In genomic region chr1:118185083-118185899, GRCh38 we compare ENCODE assay signal across 8 cellular contexts. TPM values are rescaled to one million over a fixed set of nuclear protein-coding genes. Genes with fewer than 3 reads are reported as not detected.
A peak's percentile ranks its signal among the peaks of the same experiment; 100 is the strongest.
DNase-seq lines count a peak whose midpoint lies in the region; ATAC-seq, FAIRE-seq and TF ChIP-seq lines count a peak whose summit lies in the region.

TSS of gene SPAG17 (minus strand) at chr1:118185228. CDS start at chr1:118185157, 71 bp downstream.

- no peaks in the 10 kb centered on the region for H4K20me1 ChIP-seq in MM.1S (ENCODE audit: insufficient read depth, low read length)

- FAIRE-seq in GM12892 (lab: Jason Lieb, UNC) = no peak

- H3K4me1 ChIP-seq in foreskin keratinocyte (no peaks in the 10 kb centered on the region), neuron (ENCODE audit: insufficient read depth, low read length) (peaks cover 8% of the 10 kb centered on the region), MM.1S (ENCODE audit: low read length) (no peaks in the 10 kb centered on the region)

- H3K36me3 ChIP-seq in neuron (ENCODE audit: insufficient read depth, low read length) (no peaks in the 10 kb centered on the region), MM.1S (replicated peaks; ENCODE audit: insufficient read depth, low read length) (no peaks in the 10 kb centered on the region)

- H3K27me3 Mint-ChIP-seq in stimulated activated naive CD8-positive, alpha-beta T cell treated with anti-CD3 and anti-CD28 coated beads, Interleukin-15, amount 100 ng/mL, for 72 hours = peaks cover 25% of the 10 kb centered on the region
- H3K27me3 Mint-ChIP-seq in T-helper 1 cell treated with Interleukin-12 subunit alpha and Interleukin-12 subunit beta and Interleukin-4 antibody, amounts not matched to agents 30 μg/mL and 1 μg/mL, for 36 hours (ENCODE audit: low read depth) = peaks cover 3% of the 10 kb centered on the region

- H3K79me2 ChIP-seq in MM.1S (ENCODE audit: low read length) = no peaks in the 10 kb centered on the region

- peak; percentile 8 for DNase-seq in stimulated activated naive CD8-positive, alpha-beta T cell treated with anti-CD3 and anti-CD28 coated beads, Interleukin-15, Interleukin-2, amounts not matched to agents 100 U/mL and 50 U/mL, for 24 hours
- DNase-seq in stimulated activated naive CD8-positive, alpha-beta T cell treated with anti-CD3 and anti-CD28 coated beads, Interleukin-15, amount 100 ng/mL, for 72 hours = no peak
- DNase-seq in foreskin keratinocyte (peak; percentile 50 to 76), GM12892 (ENCODE audit: insufficient read length) (no peak), MM.1S (no peak)
- DNase-seq in activated CD4-positive, CD25-positive, alpha-beta regulatory T cell treated with anti-CD3 and anti-CD28 coated beads, Interleukin-2, amount 50 U/mL, for 72 hours = no peak

- H3K36me3 Mint-ChIP-seq in T-helper 1 cell treated with Interleukin-12 subunit alpha and Interleukin-12 subunit beta and Interleukin-4 antibody, amounts not matched to agents 30 μg/mL and 1 μg/mL, for 36 hours (ENCODE audit: low read depth) = no peaks in the 10 kb centered on the region

- H3K27ac ChIP-seq in foreskin keratinocyte (peak within 1 kb of the TSS; percentile 20), MM.1S (ENCODE audit: low read length) (no peak within 1 kb of the TSS)

- no peaks in the 10 kb centered on the region for H3K9me2 ChIP-seq in MM.1S (replicated peaks; ENCODE audit: insufficient read depth, low read length)

- no peak within 1 kb of the TSS for H3K4me2 ChIP-seq in MM.1S (ENCODE audit: low read depth, low read length)

- no peaks in the 10 kb centered on the region for H3K9me3 ChIP-seq in neuron (ENCODE audit: low read length)
- no peaks in the 10 kb centered on the region for H3K9me3 ChIP-seq in MM.1S (replicated peaks; ENCODE audit: insufficient read depth, low read length)

- peaks cover 8 to 15% of the 10 kb centered on the region in 2 donors for H3K9me3 Mint-ChIP-seq in stimulated activated naive CD8-positive, alpha-beta T cell treated with anti-CD3 and anti-CD28 coated beads, Interleukin-15, amount 100 ng/mL, for 72 hours
- H3K9me3 Mint-ChIP-seq in T-helper 1 cell treated with Interleukin-12 subunit alpha and Interleukin-12 subunit beta and Interleukin-4 antibody, amounts not matched to agents 30 μg/mL and 1 μg/mL, for 36 hours = peaks cover 14% of the 10 kb centered on the region

- no peak for TF ChIP-seq POLR2A in GM12892 (IDR thresholded peaks at IDR 0.05; ENCODE audit: low read depth, low read length)

- H3K9ac ChIP-seq in MM.1S (ENCODE audit: low read length) = no peak within 1 kb of the TSS

- H3K4me3 Mint-ChIP-seq in stimulated activated naive CD8-positive, alpha-beta T cell treated with anti-CD3 and anti-CD28 coated beads, Interleukin-15, amount 100 ng/mL, for 72 hours = peak within 1 kb of the TSS in 1 of 2 donors; percentile 46
- H3K4me3 Mint-ChIP-seq in T-helper 1 cell treated with Interleukin-12 subunit alpha and Interleukin-12 subunit beta and Interleukin-4 antibody, amounts not matched to agents 30 μg/mL and 1 μg/mL, for 36 hours = peak within 1 kb of the TSS; percentile 33

- H3F3A ChIP-seq in MM.1S (ENCODE audit: insufficient read depth, low read length) = no peaks in the 10 kb centered on the region

- TF ChIP-seq CTCF in foreskin keratinocyte (conservative IDR thresholded peaks at IDR 0.05) = peak; percentile 55
- TF ChIP-seq CTCF in MM.1S (IDR thresholded peaks at IDR 0.05; ENCODE audit: low read length) = no peak

- H3K27ac Mint-ChIP-seq in stimulated activated naive CD8-positive, alpha-beta T cell treated with anti-CD3 and anti-CD28 coated beads, Interleukin-15, amount 100 ng/mL, for 72 hours = peak within 1 kb of the TSS in 1 of 2 donors; percentile 12
- no peak within 1 kb of the TSS for H3K27ac Mint-ChIP-seq in T-helper 1 cell treated with Interleukin-12 subunit alpha and Interleukin-12 subunit beta and Interleukin-4 antibody, amounts not matched to agents 30 μg/mL and 1 μg/mL, for 36 hours

- peak within 1 kb of the TSS; percentile 97 for H2AFZ ChIP-seq in neuron (ENCODE audit: low read depth, low read length)
- H2AFZ ChIP-seq in MM.1S (ENCODE audit: low read length) = no peak within 1 kb of the TSS

- ATAC-seq in stimulated activated naive CD8-positive, alpha-beta T cell treated with anti-CD3 and anti-CD28 coated beads, Interleukin-15, Interleukin-2, amounts not matched to agents 100 U/mL and 50 U/mL, for 24 hours = no peak
- no peak for ATAC-seq in stimulated activated naive CD8-positive, alpha-beta T cell treated with anti-CD3 and anti-CD28 coated beads, Interleukin-15, amount 100 ng/mL, for 72 hours
- ATAC-seq in foreskin keratinocyte = peak; percentile 90

- H3K27me3 ChIP-seq in foreskin keratinocyte (no peaks in the 10 kb centered on the region), neuron (ENCODE audit: insufficient read depth, low read length) (no peaks in the 10 kb centered on the region), MM.1S (replicated peaks; ENCODE audit: insufficient read depth, low read length) (no peaks in the 10 kb centered on the region)

- H3K4me3 ChIP-seq in neuron (ENCODE audit: low read length) (peak within 1 kb of the TSS; percentile 53), MM.1S (ENCODE audit: low read length) (no peak within 1 kb of the TSS)

- H3K4me1 Mint-ChIP-seq in stimulated activated naive CD8-positive, alpha-beta T cell treated with anti-CD3 and anti-CD28 coated beads, Interleukin-15, amount 100 ng/mL, for 72 hours = peaks cover 14% of the 10 kb centered on the region
- H3K4me1 Mint-ChIP-seq in T-helper 1 cell treated with Interleukin-12 subunit alpha and Interleukin-12 subunit beta and Interleukin-4 antibody, amounts not matched to agents 30 μg/mL and 1 μg/mL, for 36 hours (ENCODE audit: low read depth) = no peaks in the 10 kb centered on the region

RNA-seq across cellular contexts. Expression of gene SPAG17, which starts in this region (rescaled TPM):
- 0.10 and 0.39 TPM in 2 replicates for total RNA-seq in foreskin keratinocyte
- polyA plus RNA-seq in foreskin keratinocyte = 0.18 and 0.20 TPM in 2 replicates
- not detected for polyA plus RNA-seq in GM12892 (2012; ENCODE audit: missing spikeins)

Comparison
In these comparisons a context has a peak if more than half of its experiments do, and no peak if none do; other contexts are left out.
1. Peak in DNase-seq, ATAC-seq and H3K27ac ChIP-seq in foreskin keratinocyte; RNA of the gene not detected or under 1 TPM.